ENCODE assay signal across 10 cellular contexts in the genomic region with DNA sequence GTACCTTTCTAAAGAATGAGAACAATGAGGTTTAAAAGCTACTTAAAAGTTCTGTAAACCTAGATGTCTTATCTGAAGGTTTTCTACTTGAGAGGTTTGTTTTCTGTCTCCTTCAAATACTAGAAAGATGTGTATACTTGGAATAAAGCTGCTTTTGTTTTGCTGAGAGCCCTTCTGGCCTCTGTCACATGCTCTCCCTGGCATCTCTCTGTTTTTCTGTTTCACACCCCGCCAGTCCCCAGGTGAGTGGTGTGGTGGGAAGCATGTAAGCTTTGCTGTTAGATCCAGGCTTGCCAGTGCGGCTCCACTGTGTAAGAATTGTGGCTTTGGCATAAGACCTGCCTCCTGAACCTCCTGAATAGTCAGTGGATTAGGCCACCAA. TPM values are rescaled to one million over a fixed set of nuclear protein-coding genes. Genes with fewer than 3 reads are reported as not detected.
DNase-seq lines count a peak whose midpoint lies in the region; ATAC-seq and FAIRE-seq lines count a peak whose summit lies in the region.
"Had no signal": no experiment of that assay in that cellular context is flagged by ENCODE, and none has a peak within 500 bp of the region (broad histone marks: within the 10 kb centered on the region; RNA-seq: fewer than 3 reads in every experiment).

No MANE protein-coding gene starts in this region.

- intact Hi-C loops in Right ventricle myocardium inferior (cut with DNase I): no loop called here

- peak; percentile 78 for DNase-seq in DMS79 treated with DMSO at 0.1 percent for 48 hours (lab: John Stamatoyannopoulos, UW)
- no peak for DNase-seq in frontal cortex (ENCODE audit: low spot score in 2 of 2)
- no peak for DNase-seq in Right ventricle myocardium inferior (ENCODE audit: missing footprints)
- no peak for DNase-seq in amniotic stem cell (lab: John Stamatoyannopoulos, UW)
- no peak for DNase-seq in activated CD4-positive, alpha-beta T cell treated with anti-CD3 and anti-CD28 coated beads for 48 hours
- DNase-seq: DND-41 had no signal

- no peak for FAIRE-seq in frontal cortex (lab: Jason Lieb, UNC)

- peak overlapping the region; percentile 73 for H3K27ac ChIP-seq in cingulate gyrus (ENCODE audit: low read depth, low read length)
- H3K27ac ChIP-seq: cardiac muscle cell had no signal

- ATAC-seq in GM19463 (IDR thresholded peaks at IDR 0.05; ENCODE audit: unreplicated experiment): peak; percentile 45
- peak; percentile 50 for ATAC-seq in HG03196 (IDR thresholded peaks at IDR 0.05; ENCODE audit: unreplicated experiment)
- ATAC-seq in Right ventricle myocardium inferior: no peak

RNA-seq across cellular contexts. Expression of a gene that starts 56.8 kb away (rescaled TPM):
- total RNA-seq in frontal cortex (14.7 TPM), Right ventricle myocardium inferior (35.5 TPM)
